Comparison of ENCODE assay signal across 8 cellular contexts in the genomic region with DNA sequence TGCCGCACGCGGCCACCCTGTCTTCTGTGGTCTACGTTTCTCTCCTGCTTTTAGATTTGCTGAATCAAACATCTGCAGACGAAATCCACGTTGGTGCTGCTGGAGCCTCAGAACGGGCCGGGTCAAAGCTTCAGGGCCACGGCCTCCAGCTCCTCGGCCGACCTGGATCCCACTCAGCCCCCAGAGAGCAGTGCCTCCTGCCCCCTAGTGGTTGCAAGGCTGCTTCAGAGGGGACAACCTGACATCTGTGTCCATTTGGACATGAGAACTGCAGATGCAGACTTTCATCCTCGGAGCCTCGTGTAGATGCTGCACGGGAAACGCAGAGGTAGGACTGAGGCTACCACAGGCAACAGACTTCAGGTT. TPM values are rescaled to one million over a fixed set of nuclear protein-coding genes. Genes with fewer than 3 reads are reported as not detected.
DNase-seq lines count a peak whose midpoint lies in the region; ATAC-seq and TF ChIP-seq lines count a peak whose summit lies in the region.

No MANE protein-coding gene starts in this region.

- 48 to 49% methylated on average over 12 to 15 of the region's 15 CpGs for WGBS in testis, 2 donors

- no peak overlapping the region for H3K4me3 Mint-ChIP-seq in GM23338

- H3K36me3 ChIP-seq in GM23338 (ENCODE audit: insufficient read depth) (peaks cover 22% of the 10 kb centered on the region), testis (ENCODE audit: low read depth, missing control alignments) (no peaks in the 10 kb centered on the region)

- H3K27ac Mint-ChIP-seq in GM23338 = peak overlapping the region; percentile 89

- H2AFZ ChIP-seq in GM23338 = no peak overlapping the region

- no peaks in the 10 kb centered on the region for H3K79me2 ChIP-seq in GM23338 (replicated peaks; ENCODE audit: insufficient read depth)

- peaks cover 31% of the 10 kb centered on the region for H3K27me3 Mint-ChIP-seq in GM23338 (ENCODE audit: insufficient read depth, low read depth, poor library complexity)

- peak; percentile 50 for DNase-seq in Ammon's horn (ENCODE audit: low spot score)
- peak; percentile 79 for DNase-seq in GM23338 (ENCODE audit: low spot score)
- DNase-seq in activated gamma-delta T cell treated with anti-CD3 and anti-CD28 coated beads, Interleukin-2, amount 50 U/mL, for 16 hours (ENCODE audit: low read depth) = peak; percentile 18
- peak; percentile 87 for DNase-seq in iPS-NIHi11 (ENCODE audit: low spot score)
- DNase-seq in testis = peak; percentile 67
- no peak for DNase-seq in NCI-H2081 treated with DMSO at 0.1 percent for 48 hours (lab: John Stamatoyannopoulos, UW)
- no peak for DNase-seq in left lobe of liver (ENCODE audit: low spot score)

- H3K4me1 Mint-ChIP-seq in GM23338 = no peaks in the 10 kb centered on the region; the same call in 2 of the 3 replicates

- H3K27me3 ChIP-seq in GM23338 (ENCODE audit: insufficient read depth) = no peaks in the 10 kb centered on the region
- no peaks in the 10 kb centered on the region for H3K27me3 ChIP-seq in testis

- peaks cover 32% of the 10 kb centered on the region for H3F3A ChIP-seq in GM23338 (replicated peaks; ENCODE audit: low read depth)

- intact Hi-C loops in testis (cut with DNase I; ENCODE audit: low total_unique reads) = no loop called here

- H3K4me1 ChIP-seq in GM23338 (ENCODE audit: insufficient read depth) (no peaks in the 10 kb centered on the region), testis (no peaks in the 10 kb centered on the region)

- TF ChIP-seq CTCF in GM23338 (conservative IDR thresholded peaks at IDR 0.05; ENCODE audit: low read depth in 2 of 2) = peak; percentile 84 to 86
- peak; percentile 31 to 63 (median 60) for TF ChIP-seq CTCF in testis (IDR thresholded peaks at IDR 0.05)

- H3K36me3 Mint-ChIP-seq in GM23338 (ENCODE audit: low read depth) = peaks cover 87% of the 10 kb centered on the region

- no peaks in the 10 kb centered on the region for H3K9me3 ChIP-seq in testis

- H3K4me2 ChIP-seq in GM23338 = no peak overlapping the region

- H3K4me3 ChIP-seq in GM23338 (no peak overlapping the region), testis (no peak overlapping the region)

- H3K27ac ChIP-seq in GM23338 (ENCODE audit: low read depth) (peak overlapping the region; percentile 50; the same call in 1 of the 2 replicates), testis (no peak overlapping the region)

- H3K9me2 ChIP-seq in GM23338 (ENCODE audit: insufficient read depth) = no peaks in the 10 kb centered on the region

- peaks cover 3% of the 10 kb centered on the region; the same call in 1 of the 2 replicates for H4K20me1 ChIP-seq in GM23338 (replicated peaks; ENCODE audit: insufficient read depth)

- peaks cover 20% of the 10 kb centered on the region for H3K9me3 Mint-ChIP-seq in GM23338

- peak; percentile 81 for ATAC-seq in GM23338
- ATAC-seq in left lobe of liver = no peak
- no peak for ATAC-seq in HG02678 (IDR thresholded peaks at IDR 0.05; ENCODE audit: unreplicated experiment)

- no peak for TF ChIP-seq POLR2A in testis (IDR thresholded peaks at IDR 0.05)

TF ChIP-seq in GM23338, 12 proteins besides CTCF, POLR2A, EP300 and RAD21 (continues in another document):
- TF ChIP-seq NANOG (IDR thresholded peaks at IDR 0.05; ENCODE audit: borderline replicate concordance) (no peak), ZNF331 (CRISPR knock-in tag; IDR thresholded peaks at IDR 0.05; ENCODE audit: low read depth) (no peak), CREB1 (CRISPR knock-in tag; IDR thresholded peaks at IDR 0.05; ENCODE audit: low read depth) (no peak), EZH2 (IDR thresholded peaks at IDR 0.05; ENCODE audit: low read depth, unreplicated experiment) (no peak), EZH2phosphoT487 (IDR thresholded peaks at IDR 0.05; ENCODE audit: unreplicated experiment) (no peak)
- TF ChIP-seq, protein P1, sequence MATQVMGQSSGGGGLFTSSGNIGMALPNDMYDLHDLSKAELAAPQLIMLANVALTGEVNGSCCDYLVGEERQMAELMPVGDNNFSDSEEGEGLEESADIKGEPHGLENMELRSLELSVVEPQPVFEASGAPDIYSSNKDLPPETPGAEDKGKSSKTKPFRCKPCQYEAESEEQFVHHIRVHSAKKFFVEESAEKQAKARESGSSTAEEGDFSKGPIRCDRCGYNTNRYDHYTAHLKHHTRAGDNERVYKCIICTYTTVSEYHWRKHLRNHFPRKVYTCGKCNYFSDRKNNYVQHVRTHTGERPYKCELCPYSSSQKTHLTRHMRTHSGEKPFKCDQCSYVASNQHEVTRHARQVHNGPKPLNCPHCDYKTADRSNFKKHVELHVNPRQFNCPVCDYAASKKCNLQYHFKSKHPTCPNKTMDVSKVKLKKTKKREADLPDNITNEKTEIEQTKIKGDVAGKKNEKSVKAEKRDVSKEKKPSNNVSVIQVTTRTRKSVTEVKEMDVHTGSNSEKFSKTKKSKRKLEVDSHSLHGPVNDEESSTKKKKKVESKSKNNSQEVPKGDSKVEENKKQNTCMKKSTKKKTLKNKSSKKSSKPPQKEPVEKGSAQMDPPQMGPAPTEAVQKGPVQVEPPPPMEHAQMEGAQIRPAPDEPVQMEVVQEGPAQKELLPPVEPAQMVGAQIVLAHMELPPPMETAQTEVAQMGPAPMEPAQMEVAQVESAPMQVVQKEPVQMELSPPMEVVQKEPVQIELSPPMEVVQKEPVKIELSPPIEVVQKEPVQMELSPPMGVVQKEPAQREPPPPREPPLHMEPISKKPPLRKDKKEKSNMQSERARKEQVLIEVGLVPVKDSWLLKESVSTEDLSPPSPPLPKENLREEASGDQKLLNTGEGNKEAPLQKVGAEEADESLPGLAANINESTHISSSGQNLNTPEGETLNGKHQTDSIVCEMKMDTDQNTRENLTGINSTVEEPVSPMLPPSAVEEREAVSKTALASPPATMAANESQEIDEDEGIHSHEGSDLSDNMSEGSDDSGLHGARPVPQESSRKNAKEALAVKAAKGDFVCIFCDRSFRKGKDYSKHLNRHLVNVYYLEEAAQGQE (IDR thresholded peaks at IDR 0.05; ENCODE audit: unreplicated experiment) = no peak

RNA-seq across cellular contexts. Expression of a gene that starts 23.0 kb away (rescaled TPM):
- 0.85 and 1.0 TPM in 2 replicates for total RNA-seq in GM23338 (2014; rRNA removed; shearing (Covaris generic))
- polyA plus RNA-seq in GM23338 (2016; fragmentation: Nextera tagmentation; extraction: Ambion mirVana) (0.31 and 0.76 TPM in 2 replicates), testis (ENCODE audit: insufficient read depth, low read depth, low replicate concordance) (0.83 TPM)
- total RNA-seq in testis (1 to 10 TPM in 1 of 2 donors, under 1 TPM in 1; 0.55 to 1.5 TPM), left lobe of liver (not detected)

RNA-seq across cellular contexts. Expression of a gene that starts 55.5 kb away (rescaled TPM):
- 255 and 263 TPM in 2 replicates for total RNA-seq in GM23338 (2014; rRNA removed; shearing (Covaris generic))
- polyA plus RNA-seq in GM23338 (2016; fragmentation: Nextera tagmentation; extraction: Ambion mirVana) (75.0 and 78.0 TPM in 2 replicates), testis (ENCODE audit: insufficient read depth, low read depth, low replicate concordance) (23.9 TPM)
- total RNA-seq in testis (10 to 100 TPM; 21.1 to 27.1 TPM), left lobe of liver (8.9 TPM)

Comparison
In these comparisons a context has a peak if more than half of its experiments do, and no peak if none do; other contexts are left out.
1. DNase-seq: peak in Ammon's horn (single experiment), GM23338 (single experiment), activated gamma-delta T cell treated with anti-CD3 and anti-CD28 coated beads, Interleukin-2, amount 50 U/mL, for 16 hours (single experiment), iPS-NIHi11 (single experiment) and testis (single experiment); none in NCI-H2081 treated with DMSO at 0.1 percent for 48 hours (single experiment) and left lobe of liver (single experiment).